1 cellular context compared by ENCODE assay signal in genomic region chr11:12930850-12931249, GRCh38.
TF ChIP-seq lines count a peak whose summit lies in the region.

No MANE protein-coding gene starts in this region.

TF ChIP-seq in GM23338, 12 proteins besides CTCF, POLR2A, EP300 and RAD21 (continued from another document):
- no peak for TF ChIP-seq ZNF462 (CRISPR knock-in tag; IDR thresholded peaks at IDR 0.05)
- TF ChIP-seq EZH2phosphoT487 (IDR thresholded peaks at IDR 0.05; ENCODE audit: unreplicated experiment): no peak
- TF ChIP-seq ZNF114 (CRISPR knock-in tag; IDR thresholded peaks at IDR 0.05): no peak
- TF ChIP-seq POLR2AphosphoS5 (IDR thresholded peaks at IDR 0.05; ENCODE audit: low read depth): no peak
- TF ChIP-seq REST (IDR thresholded peaks at IDR 0.05; ENCODE audit: unreplicated experiment): no peak
